ENCODE assay signal across 20 cellular contexts in genomic region chr2:236209535-236209934, GRCh38. TPM values are rescaled to one million over a fixed set of nuclear protein-coding genes. Genes with fewer than 3 reads are reported as not detected.
DNase-seq lines count a peak whose midpoint lies in the region; TF ChIP-seq lines count a peak whose summit lies in the region.
"Had no signal": no experiment of that assay in that cellular context is flagged by ENCODE, and none has a peak within 500 bp of the region (broad histone marks: within the 10 kb centered on the region; RNA-seq: fewer than 3 reads in every experiment).

No MANE protein-coding gene starts in this region.

- peaks cover 4% of the 10 kb centered on the region for H3K27me3 Mint-ChIP-seq in glutamatergic neuron (ENCODE audit: unreplicated experiment)
- peaks cover 12% of the 10 kb centered on the region for H3K27me3 Mint-ChIP-seq in progenitor cell of endocrine pancreas
- H3K27me3 Mint-ChIP-seq in activated naive CD4-positive, alpha-beta T cell treated with anti-CD3 and anti-CD28 coated beads for 36 hours (ENCODE audit: low read depth), result peaks cover 21% of the 10 kb centered on the region

- intact Hi-C loops in activated naive CD4-positive, alpha-beta T cell treated with anti-CD3 and anti-CD28 coated beads for 36 hours (cut with micrococcal nuclease), result no loop called here

- H3K36me3 ChIP-seq in H7 (replicated peaks; ENCODE audit: control insufficient read depth, insufficient read depth, low read length), result no peaks in the 10 kb centered on the region
- H3K36me3 ChIP-seq: adrenal gland, BE2C, thoracic aorta had no signal

- H3K36me3 Mint-ChIP-seq in glutamatergic neuron (ENCODE audit: unreplicated experiment) (peaks cover 9% of the 10 kb centered on the region), progenitor cell of endocrine pancreas (ENCODE audit: insufficient read depth) (no peaks in the 10 kb centered on the region)
- H3K36me3 Mint-ChIP-seq in activated naive CD4-positive, alpha-beta T cell treated with anti-CD3 and anti-CD28 coated beads for 36 hours (ENCODE audit: low read depth), result no peaks in the 10 kb centered on the region

- H3K4me1 Mint-ChIP-seq in glutamatergic neuron (ENCODE audit: low read depth, unreplicated experiment) (peaks cover 2% of the 10 kb centered on the region), progenitor cell of endocrine pancreas (ENCODE audit: low read depth) (peaks cover 4% of the 10 kb centered on the region)
- no peaks in the 10 kb centered on the region for H3K4me1 Mint-ChIP-seq in activated naive CD4-positive, alpha-beta T cell treated with anti-CD3 and anti-CD28 coated beads for 36 hours (ENCODE audit: low read depth)
- H3K4me1 Mint-ChIP-seq: activated B cell treated with CpG ODN at 0.5 μM for 24 hours; activated T-helper 17 cell treated with anti-CD3 and anti-CD28 coated beads, Interleukin-2, amount 50 U/mL, for 72 hours; T-helper 17 cell had no signal

- no peak overlapping the region for H3K4me3 ChIP-seq in H7 (ENCODE audit: insufficient read depth, low read depth, low read length)
- H3K4me3 ChIP-seq: adrenal gland, smooth muscle cell, thoracic aorta had no signal

- no peaks in the 10 kb centered on the region for H3K27me3 ChIP-seq in H7 (ENCODE audit: control insufficient read depth, insufficient read depth, low read length)

- DNase-seq in H7 (peak; percentile 72), RWPE1 (ENCODE audit: low spot score) (peak; percentile 4), glutamatergic neuron (no peak), progenitor cell of endocrine pancreas (ENCODE audit: low spot score, unreplicated experiment) (no peak), NCI-H1694 treated with DMSO at 0.1 percent for 48 hours (lab: John Stamatoyannopoulos, UW) (no peak), occipital lobe (lab: John Stamatoyannopoulos, UW) (no peak)
- no peak for DNase-seq in activated naive CD4-positive, alpha-beta T cell treated with anti-CD3 and anti-CD28 coated beads for 36 hours
- DNase-seq: activated B cell treated with CpG ODN at 0.5 μM for 24 hours, adrenal gland, BE2C, cerebellar nuclear complex, left ventricle myocardium superior, NCI-H1436, SHP77 treated with DMSO at 0.1 percent for 48 hours, T-helper 17 cell had no signal

- H3K4me3 Mint-ChIP-seq in glutamatergic neuron (ENCODE audit: unreplicated experiment), result no peak overlapping the region
- H3K4me3 Mint-ChIP-seq in progenitor cell of endocrine pancreas (ENCODE audit: low read depth), result no peak overlapping the region
- H3K4me3 Mint-ChIP-seq in activated naive CD4-positive, alpha-beta T cell treated with anti-CD3 and anti-CD28 coated beads for 36 hours, result no peak overlapping the region
- H3K4me3 Mint-ChIP-seq: activated B cell treated with CpG ODN at 0.5 μM for 24 hours; activated T-helper 17 cell treated with anti-CD3 and anti-CD28 coated beads, Interleukin-2, amount 50 U/mL, for 72 hours; T-helper 17 cell had no signal

- peak overlapping the region; percentile 65 for H3K27ac Mint-ChIP-seq in glutamatergic neuron (ENCODE audit: unreplicated experiment)
- H3K27ac Mint-ChIP-seq in progenitor cell of endocrine pancreas, result peak overlapping the region; percentile 0
- no peak overlapping the region for H3K27ac Mint-ChIP-seq in activated naive CD4-positive, alpha-beta T cell treated with anti-CD3 and anti-CD28 coated beads for 36 hours
- H3K27ac Mint-ChIP-seq: activated B cell treated with CpG ODN at 0.5 μM for 24 hours; activated T-helper 17 cell treated with anti-CD3 and anti-CD28 coated beads, Interleukin-2, amount 50 U/mL, for 72 hours; T-helper 17 cell had no signal

- no peak for TF ChIP-seq CTCF in RWPE1 (conservative IDR thresholded peaks at IDR 0.05; ENCODE audit: low read depth)
- TF ChIP-seq CTCF in glutamatergic neuron (IDR thresholded peaks at IDR 0.05; ENCODE audit: partially characterized antibody, unreplicated experiment), result no peak
- TF ChIP-seq CTCF in progenitor cell of endocrine pancreas (IDR thresholded peaks at IDR 0.05; ENCODE audit: unreplicated experiment), result peak; percentile 17

- peaks cover 10% of the 10 kb centered on the region for H3K9me3 Mint-ChIP-seq in glutamatergic neuron (ENCODE audit: unreplicated experiment)
- H3K9me3 Mint-ChIP-seq in progenitor cell of endocrine pancreas (ENCODE audit: low read depth), result no peaks in the 10 kb centered on the region
- H3K9me3 Mint-ChIP-seq in activated naive CD4-positive, alpha-beta T cell treated with anti-CD3 and anti-CD28 coated beads for 36 hours, result peaks cover 7% of the 10 kb centered on the region

- CTCF ChIA-PET in RWPE1 (lab: Yijun Ruan, JAX), result interaction anchor here (0.6 kb wide), 1 partner anchor 396 kb away, joined by 3 read pairs; no protein-coding TSS in a partner anchor
- CTCF ChIA-PET in activated naive CD4-positive, alpha-beta T cell treated with anti-CD3 and anti-CD28 coated beads for 36 hours (lab: Charles Lee), result interaction anchor here (0.5 to 0.8 kb wide), 2 partner anchors 17 to 256 kb away, joined by 3 read pairs; no protein-coding TSS in a partner anchor

- no peak overlapping the region for H3K27ac ChIP-seq in RWPE1
- H3K27ac ChIP-seq: adrenal gland, thoracic aorta had no signal

- POLR2A ChIA-PET in RWPE1 (lab: Yijun Ruan, JAX; ENCODE audit: low non-redundant PET), result no interaction called here

RNA-seq across cellular contexts. Expression of gene GBX2, which starts 41.3 kb away (rescaled TPM):
- 24.4 and 27.3 TPM in 2 replicates for total RNA-seq in H7 (2014; rRNA removed; shearing (Covaris generic))
- total RNA-seq in glutamatergic neuron (ENCODE audit: unreplicated experiment) (1.2 TPM), progenitor cell of endocrine pancreas (0.24 TPM in 1 of 2 replicates, not detected in the other), occipital lobe (not detected)
- total RNA-seq in activated naive CD4-positive, alpha-beta T cell treated with anti-CD3 and anti-CD28 coated beads for 36 hours, result not detected
- total RNA-seq: activated B cell treated with CpG ODN at 0.5 μM for 24 hours; activated T-helper 17 cell treated with anti-CD3 and anti-CD28 coated beads, Interleukin-2, amount 50 U/mL, for 72 hours; adrenal gland; left ventricle myocardium superior; posterior vena cava; smooth muscle cell; T-helper 17 cell; thoracic aorta had no signal

RNA-seq across cellular contexts. Expression of gene ASB18, which starts 54.7 kb away (rescaled TPM):
- not detected in 2 replicates for total RNA-seq in H7 (2014; rRNA removed; shearing (Covaris generic))
- total RNA-seq in glutamatergic neuron (ENCODE audit: unreplicated experiment) (not detected), progenitor cell of endocrine pancreas (not detected in 2 replicates), occipital lobe (0.78 TPM)
- total RNA-seq in activated naive CD4-positive, alpha-beta T cell treated with anti-CD3 and anti-CD28 coated beads for 36 hours, result not detected
- total RNA-seq: activated B cell treated with CpG ODN at 0.5 μM for 24 hours; activated T-helper 17 cell treated with anti-CD3 and anti-CD28 coated beads, Interleukin-2, amount 50 U/mL, for 72 hours; adrenal gland; NCI-H460; posterior vena cava; smooth muscle cell; T-helper 17 cell; thoracic aorta had no signal

Comparison
In these comparisons a context has a peak if more than half of its experiments do, and no peak if none do; other contexts are left out.
1. DNase-seq: peak in H7 (single experiment) and RWPE1 (single experiment); none in glutamatergic neuron (single experiment), progenitor cell of endocrine pancreas (single experiment), NCI-H1694 treated with DMSO at 0.1 percent for 48 hours (single experiment), activated naive CD4-positive, alpha-beta T cell treated with anti-CD3 and anti-CD28 coated beads for 36 hours (single experiment) and occipital lobe (single experiment).
2. RNA of gene GBX2, which starts 41.3 kb away (total RNA-seq): 24.4 to 27.3 TPM in H7; 1.2 TPM in glutamatergic neuron (single experiment), 0.24 TPM in progenitor cell of endocrine pancreas, not detected in activated naive CD4-positive, alpha-beta T cell treated with anti-CD3 and anti-CD28 coated beads for 36 hours and not detected in occipital lobe (single experiment); every median in the first group is over 10 times any median in the second.